Comparison of ENCODE assay signal across 8 cellular contexts in the genomic region with DNA sequence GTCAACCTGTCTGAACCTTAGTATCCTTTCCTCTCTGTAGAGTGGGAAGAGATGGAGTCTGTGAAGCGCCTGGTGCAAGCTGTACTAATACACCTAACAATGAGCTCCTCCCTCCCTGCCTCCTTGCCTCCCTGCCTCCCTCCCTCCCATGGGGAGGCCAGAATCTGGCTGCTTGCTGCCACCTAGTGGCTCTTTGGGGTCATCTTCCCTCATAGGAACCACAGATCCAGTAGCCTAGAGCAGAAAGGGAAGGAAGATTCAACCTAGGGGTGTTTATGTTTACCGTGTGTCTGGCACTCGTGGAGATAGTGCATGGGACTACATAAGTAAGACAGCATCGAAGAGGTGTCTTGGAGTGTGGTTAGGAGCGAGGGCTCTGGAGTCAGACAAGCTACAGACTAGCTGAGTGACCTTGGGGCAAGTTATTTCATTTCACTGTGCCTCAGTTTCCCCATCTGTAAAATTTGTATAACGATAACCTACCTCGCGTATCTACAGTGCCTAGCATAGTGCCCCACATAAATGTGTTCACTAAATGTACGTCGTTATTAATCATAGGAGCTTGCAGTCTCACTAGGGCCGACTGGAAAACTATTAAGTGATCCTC. TPM values are rescaled to one million over a fixed set of nuclear protein-coding genes. Genes with fewer than 3 reads are reported as not detected.
A peak's percentile ranks its signal among the peaks of the same experiment; 100 is the strongest.
DNase-seq lines count a peak whose midpoint lies in the region; ATAC-seq and TF ChIP-seq lines count a peak whose summit lies in the region.

No MANE protein-coding gene starts in this region.

- CTCF ChIA-PET in SK-N-SH (lab: Yijun Ruan, JAX) = interaction anchor here (0.7 to 2.7 kb wide), 34 partner anchors 8 to 258 kb away, joined by 3 to 14 read pairs (median 4); a partner anchor contains a TSS

- no peak overlapping the region; a peak in 1 of 4 replicates for H3K4me3 ChIP-seq in SK-N-SH (ENCODE audit: low read depth in 2 of 2, low read length in 1 of 2)

- no peaks in the 10 kb centered on the region for H3K79me2 ChIP-seq in SK-N-SH (ENCODE audit: insufficient read depth)

- H3K4me2 ChIP-seq in SK-N-SH = no peak overlapping the region

- H3K27me3 ChIP-seq in SK-N-SH (ENCODE audit: insufficient read depth) = no peaks in the 10 kb centered on the region

- peak; percentile 75 for TF ChIP-seq RAD21 in SK-N-SH (IDR thresholded peaks at IDR 0.05; ENCODE audit: low read length)

- H3K9me2 ChIP-seq in SK-N-SH = no peaks in the 10 kb centered on the region

- no peak overlapping the region for H3K9ac ChIP-seq in SK-N-SH

- no peak overlapping the region for H2AFZ ChIP-seq in SK-N-SH (ENCODE audit: low read depth)

- peaks cover 5 to 27% of the 10 kb centered on the region in 2 experiments for H3K36me3 ChIP-seq in SK-N-SH (replicated peaks in 1 of 2; ENCODE audit: control insufficient read depth in 1 of 2, insufficient read depth in 2 of 2, low read length in 1 of 2)

- no peak for TF ChIP-seq EP300 in SK-N-SH (IDR thresholded peaks at IDR 0.05; ENCODE audit: borderline replicate concordance in 1 of 2, low read depth in 1 of 2, low read length in 1 of 2)

- intact Hi-C loops in left ventricle myocardium superior (cut with micrococcal nuclease) = no loop called here
- intact Hi-C loops in sciatic nerve (cut with DNase I) = no loop called here

- no peak overlapping the region for H3K27ac ChIP-seq in C4-2B
- H3K27ac ChIP-seq in SK-N-SH (ENCODE audit: low read depth in 2 of 2, low read length in 1 of 2) = no peak overlapping the region

- peak; percentile 85 for TF ChIP-seq CTCF in C4-2B (conservative IDR thresholded peaks at IDR 0.05)
- peak; percentile 66 for TF ChIP-seq CTCF in SK-N-SH (IDR thresholded peaks at IDR 0.05)

- peak; percentile 57 for ATAC-seq in GM19455 (IDR thresholded peaks at IDR 0.05; ENCODE audit: unreplicated experiment)
- ATAC-seq in left ventricle myocardium superior = peak; percentile 29
- ATAC-seq in sciatic nerve = peak; percentile 77
- ATAC-seq in HG03159 (IDR thresholded peaks at IDR 0.05; ENCODE audit: unreplicated experiment) = no peak

- no peaks in the 10 kb centered on the region for H3F3A ChIP-seq in SK-N-SH (replicated peaks; ENCODE audit: insufficient read depth)

- 58% methylated on average over 11 of the region's 11 CpGs for WGBS in SK-N-SH (ENCODE audit: low lambda C conversion rate)

- H3K4me1 ChIP-seq in SK-N-SH (ENCODE audit: control insufficient read depth in 1 of 2, insufficient read depth in 2 of 2, low read depth in 1 of 2, low read length in 1 of 2) = no peaks in the 10 kb centered on the region; a peak in 1 of 4 replicates

- DNase-seq in NAMALWA (ENCODE audit: low spot score) (peak; percentile 95), SK-N-SH (peak; percentile 91), amniotic epithelial cell (ENCODE audit: low read depth) (peak; percentile 74), left ventricle myocardium superior (peak; percentile 57), sciatic nerve (ENCODE audit: low spot score) (peak; percentile 77)

- POLR2A ChIA-PET in SK-N-SH (lab: Yijun Ruan, JAX) = no interaction called here

- no peaks in the 10 kb centered on the region for H3K9me3 ChIP-seq in SK-N-SH

- H4K20me1 ChIP-seq in SK-N-SH (ENCODE audit: insufficient read depth) = no peaks in the 10 kb centered on the region; the same call in 1 of the 2 replicates

TF ChIP-seq in SK-N-SH, 30 proteins besides CTCF, POLR2A, EP300 and RAD21:
- TF ChIP-seq SMC3 (IDR thresholded peaks at IDR 0.05; ENCODE audit: low read depth, low read length) (peak; percentile 54), GATA2 (CRISPR knock-in tag; IDR thresholded peaks at IDR 0.05) (no peak), FOXJ3 (CRISPR knock-in tag; IDR thresholded peaks at IDR 0.05) (no peak), RCOR1 (IDR thresholded peaks at IDR 0.05; ENCODE audit: low read length) (0 out of 2 replicates have a peak, but pooled peaks have one; percentile 27), MEF2A (IDR thresholded peaks at IDR 0.05; ENCODE audit: borderline replicate concordance, low read depth) (no peak)
- TF ChIP-seq, protein P1, sequence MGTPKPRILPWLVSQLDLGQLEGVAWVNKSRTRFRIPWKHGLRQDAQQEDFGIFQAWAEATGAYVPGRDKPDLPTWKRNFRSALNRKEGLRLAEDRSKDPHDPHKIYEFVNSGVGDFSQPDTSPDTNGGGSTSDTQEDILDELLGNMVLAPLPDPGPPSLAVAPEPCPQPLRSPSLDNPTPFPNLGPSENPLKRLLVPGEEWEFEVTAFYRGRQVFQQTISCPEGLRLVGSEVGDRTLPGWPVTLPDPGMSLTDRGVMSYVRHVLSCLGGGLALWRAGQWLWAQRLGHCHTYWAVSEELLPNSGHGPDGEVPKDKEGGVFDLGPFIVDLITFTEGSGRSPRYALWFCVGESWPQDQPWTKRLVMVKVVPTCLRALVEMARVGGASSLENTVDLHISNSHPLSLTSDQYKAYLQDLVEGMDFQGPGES (IDR thresholded peaks at IDR 0.05; ENCODE audit: low read depth, low read length) = no peak
- TF ChIP-seq, protein P2, sequence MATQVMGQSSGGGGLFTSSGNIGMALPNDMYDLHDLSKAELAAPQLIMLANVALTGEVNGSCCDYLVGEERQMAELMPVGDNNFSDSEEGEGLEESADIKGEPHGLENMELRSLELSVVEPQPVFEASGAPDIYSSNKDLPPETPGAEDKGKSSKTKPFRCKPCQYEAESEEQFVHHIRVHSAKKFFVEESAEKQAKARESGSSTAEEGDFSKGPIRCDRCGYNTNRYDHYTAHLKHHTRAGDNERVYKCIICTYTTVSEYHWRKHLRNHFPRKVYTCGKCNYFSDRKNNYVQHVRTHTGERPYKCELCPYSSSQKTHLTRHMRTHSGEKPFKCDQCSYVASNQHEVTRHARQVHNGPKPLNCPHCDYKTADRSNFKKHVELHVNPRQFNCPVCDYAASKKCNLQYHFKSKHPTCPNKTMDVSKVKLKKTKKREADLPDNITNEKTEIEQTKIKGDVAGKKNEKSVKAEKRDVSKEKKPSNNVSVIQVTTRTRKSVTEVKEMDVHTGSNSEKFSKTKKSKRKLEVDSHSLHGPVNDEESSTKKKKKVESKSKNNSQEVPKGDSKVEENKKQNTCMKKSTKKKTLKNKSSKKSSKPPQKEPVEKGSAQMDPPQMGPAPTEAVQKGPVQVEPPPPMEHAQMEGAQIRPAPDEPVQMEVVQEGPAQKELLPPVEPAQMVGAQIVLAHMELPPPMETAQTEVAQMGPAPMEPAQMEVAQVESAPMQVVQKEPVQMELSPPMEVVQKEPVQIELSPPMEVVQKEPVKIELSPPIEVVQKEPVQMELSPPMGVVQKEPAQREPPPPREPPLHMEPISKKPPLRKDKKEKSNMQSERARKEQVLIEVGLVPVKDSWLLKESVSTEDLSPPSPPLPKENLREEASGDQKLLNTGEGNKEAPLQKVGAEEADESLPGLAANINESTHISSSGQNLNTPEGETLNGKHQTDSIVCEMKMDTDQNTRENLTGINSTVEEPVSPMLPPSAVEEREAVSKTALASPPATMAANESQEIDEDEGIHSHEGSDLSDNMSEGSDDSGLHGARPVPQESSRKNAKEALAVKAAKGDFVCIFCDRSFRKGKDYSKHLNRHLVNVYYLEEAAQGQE (IDR thresholded peaks at IDR 0.05; ENCODE audit: low read depth, low read length) = no peak
TF ChIP-seq in SK-N-SH: peak in this region for 2.

RNA-seq across cellular contexts. Expression of a gene that starts 35.5 kb away (rescaled TPM):
- 34.9 and 40.1 TPM in 2 replicates for polyA plus RNA-seq in SK-N-SH (2012; rRNA removed)
- 22.9 and 33.7 TPM in 2 replicates for polyA plus RNA-seq in SK-N-SH (2012; cell fraction: cytosol; rRNA removed)
- 40.6 and 55.1 TPM in 2 replicates for polyA plus RNA-seq in SK-N-SH (2012; cell fraction: nucleus; rRNA removed)
- total RNA-seq in left ventricle myocardium superior (159 TPM), sciatic nerve (37.5 TPM)
